8 cellular contexts compared by ENCODE assay signal in the genomic region with DNA sequence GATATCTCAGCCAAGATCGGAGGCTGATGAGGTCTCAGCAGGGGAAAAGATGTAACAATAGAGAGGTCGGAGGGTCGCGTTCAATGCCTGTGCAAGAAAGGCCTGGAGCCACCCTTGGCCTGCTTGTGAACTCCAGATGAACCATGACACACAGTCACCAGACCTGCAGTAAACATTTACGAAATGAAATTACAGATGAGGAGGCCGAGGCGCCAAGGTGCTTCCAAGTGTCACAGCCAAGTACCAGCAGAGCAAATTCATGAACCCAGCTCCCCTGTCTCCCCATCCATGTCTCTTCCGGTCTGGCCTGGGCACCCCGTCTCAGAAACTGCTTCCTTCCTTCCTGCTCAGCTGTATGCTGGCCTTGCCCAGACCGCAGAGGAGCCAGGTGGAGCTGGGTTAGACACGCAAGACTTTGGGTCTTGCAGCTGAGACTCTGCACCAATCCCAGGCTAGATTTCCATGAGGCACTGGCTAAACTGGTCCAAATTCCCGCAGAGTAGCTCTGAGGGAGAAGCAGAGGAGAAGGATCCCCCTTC. TPM values are rescaled to one million over a fixed set of nuclear protein-coding genes. Genes with fewer than 3 reads are reported as not detected.
DNase-seq lines count a peak whose midpoint lies in the region; ATAC-seq and TF ChIP-seq lines count a peak whose summit lies in the region.

No MANE protein-coding gene starts in this region.

- intact Hi-C loops in sciatic nerve (cut with DNase I), result no loop called here
- intact Hi-C loops in tibial artery (cut with DNase I; ENCODE audit: low total_unique reads), result no loop called here

- H3K9me3 ChIP-seq in tibial artery, result no peaks in the 10 kb centered on the region

- ATAC-seq in sciatic nerve (peak; percentile 41), HG02885 (IDR thresholded peaks at IDR 0.05; ENCODE audit: poor library complexity, unreplicated experiment) (no peak)

- peaks cover 0 to 8% (median 6%) of the 10 kb centered on the region in 4 donors for H3K4me1 ChIP-seq in tibial artery

- no peaks in the 10 kb centered on the region for H3K27me3 ChIP-seq in tibial artery

- TF ChIP-seq CTCF in tibial artery (IDR thresholded peaks at IDR 0.05), result no peak

- no peak overlapping the region for H3K4me3 ChIP-seq in tibial artery

- H3K27ac ChIP-seq in tibial artery (no peak overlapping the region), caudate nucleus (ENCODE audit: low read depth, low read length) (no peak overlapping the region)

- H3K36me3 ChIP-seq in tibial artery, result peaks cover 18 to 50% (median 34%) of the 10 kb centered on the region in 3 donors

- DNase-seq in GM19240 (ENCODE audit: insufficient read length, low spot score), result peak; percentile 69
- peak; percentile 23 for DNase-seq in MV-4-11 (lab: John Stamatoyannopoulos, UW)
- DNase-seq in amniotic epithelial cell (ENCODE audit: low read depth), result peak; percentile 62
- no peak for DNase-seq in sciatic nerve (ENCODE audit: low spot score)
- DNase-seq in tibial artery, result no peak
- DNase-seq in caudate nucleus (lab: John Stamatoyannopoulos, UW), result no peak
- no peak for DNase-seq in GM03348 (ENCODE audit: low spot score)

RNA-seq across cellular contexts. Expression of gene CHMP4B, which starts 48.1 kb away (rescaled TPM):
- total RNA-seq in sciatic nerve, result 72.8 TPM

Comparison
In these comparisons a context has a peak if more than half of its experiments do, and no peak if none do; other contexts are left out.
1. DNase-seq: peak in GM19240 (single experiment), MV-4-11 (single experiment) and amniotic epithelial cell (single experiment); none in sciatic nerve (single experiment), tibial artery (0 of 2), caudate nucleus (0 of 61) and GM03348 (single experiment).